In the genomic region with DNA sequence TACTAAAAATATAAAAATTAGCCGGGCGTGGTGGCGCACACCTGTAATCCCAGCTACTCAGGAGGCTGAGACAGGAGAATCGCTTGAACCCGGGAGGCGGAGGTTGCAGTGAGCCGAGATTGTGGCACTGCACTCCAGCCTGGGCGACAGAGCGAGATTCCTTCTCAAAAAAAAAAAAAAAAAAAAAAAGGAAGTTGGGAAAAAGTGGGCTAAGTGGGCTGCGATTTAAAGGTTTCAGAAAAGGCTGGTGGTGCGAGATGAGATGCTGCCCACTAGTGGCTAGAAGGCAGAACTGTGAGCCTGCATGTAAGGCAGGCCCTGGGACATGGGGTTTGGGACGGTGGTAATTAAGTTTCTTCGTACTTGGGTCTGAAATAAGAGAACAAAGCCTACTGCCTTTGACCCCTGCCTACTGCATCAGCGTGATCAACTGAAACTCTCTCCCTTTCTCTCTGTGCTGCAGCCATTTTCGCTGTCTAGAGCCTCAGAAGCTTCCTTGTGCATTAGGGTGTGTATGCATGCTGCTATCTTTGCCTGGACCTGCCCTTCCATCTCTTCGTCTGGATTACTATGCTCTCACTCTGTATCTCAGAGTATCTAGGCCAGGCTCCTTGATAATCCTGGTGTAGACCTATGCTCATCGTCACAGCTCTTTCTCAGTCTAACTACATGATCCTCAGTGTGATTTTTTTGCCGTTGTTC, we compare ENCODE assay signal across 8 cellular contexts. TPM values are rescaled to one million over a fixed set of nuclear protein-coding genes. Genes with fewer than 3 reads are reported as not detected.
DNase-seq lines count a peak whose midpoint lies in the region; ATAC-seq, FAIRE-seq and TF ChIP-seq lines count a peak whose summit lies in the region.

No MANE protein-coding gene starts in this region.

- TF ChIP-seq CTCF in suprapubic skin (IDR thresholded peaks at IDR 0.05): peak; percentile 84 to 93

- no peak overlapping the region for H2BK120ac ChIP-seq in mesendoderm (ENCODE audit: low read depth, low read length)

- H3K27me3 ChIP-seq in BLaER1 treated with 17β-estradiol and CSF1 and Interleukin-3, amounts not matched to agents 10 nM and 100 nM: peaks cover 23 to 31% (median 26%) of the 10 kb centered on the region in 11 experiments
- no peaks in the 10 kb centered on the region for H3K27me3 ChIP-seq in effector memory CD4-positive, alpha-beta T cell (replicated peaks; ENCODE audit: control insufficient read depth, insufficient read depth, low read length, poor library complexity, severe bottlenecking)
- H3K27me3 ChIP-seq in mesendoderm (ENCODE audit: insufficient read depth, low read length, poor library complexity): no peaks in the 10 kb centered on the region
- H3K27me3 ChIP-seq in suprapubic skin: no peaks in the 10 kb centered on the region

- no peaks in the 10 kb centered on the region; a peak in 1 of 22 replicates for H4K20me1 ChIP-seq in BLaER1 treated with 17β-estradiol and CSF1 and Interleukin-3, amounts not matched to agents 10 nM and 100 nM

- POLR2A ChIA-PET in activated CD4-positive, alpha-beta memory T cell treated with anti-CD3 and anti-CD28 coated beads, Interleukin-2, amount 10 ng/mL, durations not matched to agents 7 days and 5 days (lab: Charles Lee): interaction anchor here (1.4 to 5.8 kb wide), 4 partner anchors 13 to 65 kb away, joined by 4 to 48 read pairs (median 4); no protein-coding TSS in a partner anchor

- H3K23ac ChIP-seq in mesendoderm (ENCODE audit: low read length): no peak overlapping the region

- no peaks in the 10 kb centered on the region for H3K79me2 ChIP-seq in mesendoderm (ENCODE audit: control insufficient read depth, insufficient read depth, low read length)

- no peak overlapping the region for H3K27ac Mint-ChIP-seq in activated CD4-positive, alpha-beta memory T cell treated with anti-CD3 and anti-CD28 coated beads, Interleukin-2, amount 10 ng/mL, durations not matched to agents 7 days and 5 days

- DNase-seq in H54 (ENCODE audit: insufficient read length, low spot score) (peak; percentile 56), NCI-H748 treated with DMSO at 0.1 percent for 48 hours (lab: John Stamatoyannopoulos, UW) (peak; percentile 25), mesendoderm (peak; percentile 76), suprapubic skin (ENCODE audit: low spot score in 2 of 2) (no peak)
- DNase-seq in activated CD4-positive, alpha-beta memory T cell treated with anti-CD3 and anti-CD28 coated beads, Interleukin-2, amount 10 ng/mL, durations not matched to agents 7 days and 5 days: peak; percentile 68
- DNase-seq in effector memory CD4-positive, alpha-beta T cell: peak; percentile 33 to 47 (median 37)

- H3K79me1 ChIP-seq in mesendoderm (ENCODE audit: low read length): no peaks in the 10 kb centered on the region

- ATAC-seq in GM21515 (IDR thresholded peaks at IDR 0.05; ENCODE audit: unreplicated experiment): no peak

- H3K4me2 ChIP-seq in BLaER1 treated with 17β-estradiol and CSF1 and Interleukin-3, amounts not matched to agents 10 nM and 100 nM: peak overlapping the region in 9 of 11 experiments; percentile 16 to 62 (median 48); a peak in 17 of 22 replicates
- H3K4me2 ChIP-seq in mesendoderm (ENCODE audit: low read length): no peak overlapping the region

- H4K5ac ChIP-seq in mesendoderm (ENCODE audit: low read length): no peak overlapping the region

- H3K4me1 ChIP-seq in BLaER1 treated with 17β-estradiol and CSF1 and Interleukin-3, amounts not matched to agents 10 nM and 100 nM: peaks cover 36 to 57% (median 50%) of the 10 kb centered on the region in 10 experiments
- H3K4me1 ChIP-seq in effector memory CD4-positive, alpha-beta T cell (ENCODE audit: control insufficient read depth, insufficient read depth, low read length, poor library complexity, severe bottlenecking): peaks cover 16% of the 10 kb centered on the region
- H3K4me1 ChIP-seq in mesendoderm (ENCODE audit: control insufficient read depth, low read depth, low read length): peaks cover 5% of the 10 kb centered on the region
- H3K4me1 ChIP-seq in suprapubic skin: peaks cover 45% of the 10 kb centered on the region

- H3K4me3 ChIP-seq in BLaER1 treated with 17β-estradiol and CSF1 and Interleukin-3, amounts not matched to agents 10 nM and 100 nM: no peak overlapping the region
- no peak overlapping the region for H3K4me3 ChIP-seq in effector memory CD4-positive, alpha-beta T cell (ENCODE audit: insufficient read depth, low read depth, low read length, poor library complexity, severe bottlenecking)
- H3K4me3 ChIP-seq in mesendoderm (ENCODE audit: low read length): no peak overlapping the region
- H3K4me3 ChIP-seq in suprapubic skin: no peak overlapping the region

- CTCF ChIA-PET in activated CD4-positive, alpha-beta memory T cell treated with anti-CD3 and anti-CD28 coated beads, Interleukin-2, amount 10 ng/mL, durations not matched to agents 7 days and 5 days (lab: Charles Lee): interaction anchor here (0.6 to 16.4 kb wide), 19 partner anchors 13 to 1172 kb away, joined by 3 to 512 read pairs (median 6); no protein-coding TSS in a partner anchor

- H3K36me3 Mint-ChIP-seq in activated CD4-positive, alpha-beta memory T cell treated with anti-CD3 and anti-CD28 coated beads, Interleukin-2, amount 10 ng/mL, durations not matched to agents 7 days and 5 days (ENCODE audit: low read depth): no peaks in the 10 kb centered on the region

- H3K9ac ChIP-seq in BLaER1 treated with 17β-estradiol and CSF1 and Interleukin-3, amounts not matched to agents 10 nM and 100 nM: peak overlapping the region in 5 of 11 experiments; percentile 1 to 20 (median 7); a peak in 4 of 22 replicates
- H3K9ac ChIP-seq in mesendoderm (ENCODE audit: low read length): no peak overlapping the region

- H3K9me3 Mint-ChIP-seq in activated CD4-positive, alpha-beta memory T cell treated with anti-CD3 and anti-CD28 coated beads, Interleukin-2, amount 10 ng/mL, durations not matched to agents 7 days and 5 days: no peaks in the 10 kb centered on the region

- no peak for TF ChIP-seq POLR2A in H54 (IDR thresholded peaks at IDR 0.05; ENCODE audit: low read depth, low read length)
- TF ChIP-seq POLR2A in suprapubic skin (IDR thresholded peaks at IDR 0.05): no peak

- FAIRE-seq in H54 (lab: Jason Lieb, UNC): no peak

- H2BK5ac ChIP-seq in mesendoderm (ENCODE audit: low read length): no peak overlapping the region

- H3K4me1 Mint-ChIP-seq in activated CD4-positive, alpha-beta memory T cell treated with anti-CD3 and anti-CD28 coated beads, Interleukin-2, amount 10 ng/mL, durations not matched to agents 7 days and 5 days: peaks cover 25% of the 10 kb centered on the region

- H2AK5ac ChIP-seq in mesendoderm (ENCODE audit: low read length): no peak overlapping the region

- H3K27ac ChIP-seq in BLaER1 treated with 17β-estradiol and CSF1 and Interleukin-3, amounts not matched to agents 10 nM and 100 nM: peak overlapping the region in 2 of 11 experiments; percentile 8 to 43; a peak in 2 of 22 replicates
- no peak overlapping the region for H3K27ac ChIP-seq in effector memory CD4-positive, alpha-beta T cell (ENCODE audit: insufficient read depth, low read length, poor library complexity, severe bottlenecking)
- no peak overlapping the region for H3K27ac ChIP-seq in mesendoderm (ENCODE audit: low read depth, low read length)
- H3K27ac ChIP-seq in suprapubic skin: no peak overlapping the region

- no peak overlapping the region for H2BK15ac ChIP-seq in mesendoderm (replicated peaks; ENCODE audit: low read depth)

- WGBS in mesendoderm (ENCODE audit: extremely low coverage, insufficient coverage, low lambda C conversion rate): no CpG with 5 or more reads among the region's 18 CpGs
- 48% methylated on average over 18 of the region's 18 CpGs for WGBS in suprapubic skin

- no peak for TF ChIP-seq EP300 in suprapubic skin (IDR thresholded peaks at IDR 0.05)

- no peak overlapping the region for H3K4ac ChIP-seq in mesendoderm (ENCODE audit: low read depth, low read length)

- no peaks in the 10 kb centered on the region for H3K36me3 ChIP-seq in BLaER1 treated with 17β-estradiol and CSF1 and Interleukin-3, amounts not matched to agents 10 nM and 100 nM
- no peaks in the 10 kb centered on the region for H3K36me3 ChIP-seq in effector memory CD4-positive, alpha-beta T cell (ENCODE audit: control insufficient read depth, insufficient read depth, low read length)
- H3K36me3 ChIP-seq in mesendoderm (ENCODE audit: control insufficient read depth, insufficient read depth, low read length): no peaks in the 10 kb centered on the region
- H3K36me3 ChIP-seq in suprapubic skin: no peaks in the 10 kb centered on the region

- H3K27me3 Mint-ChIP-seq in activated CD4-positive, alpha-beta memory T cell treated with anti-CD3 and anti-CD28 coated beads, Interleukin-2, amount 10 ng/mL, durations not matched to agents 7 days and 5 days: peaks cover 34% of the 10 kb centered on the region

- no peak overlapping the region for H3K56ac ChIP-seq in mesendoderm (ENCODE audit: low read length)

- no peaks in the 10 kb centered on the region for H3K9me3 ChIP-seq in BLaER1 treated with 17β-estradiol and CSF1 and Interleukin-3, amounts not matched to agents 10 nM and 100 nM (replicated peaks in 1 of 11)
- H3K9me3 ChIP-seq in effector memory CD4-positive, alpha-beta T cell (ENCODE audit: control insufficient read depth, low read length): no peaks in the 10 kb centered on the region
- no peaks in the 10 kb centered on the region for H3K9me3 ChIP-seq in suprapubic skin

- no peak overlapping the region for H4K8ac ChIP-seq in mesendoderm (ENCODE audit: low read depth, low read length)

- H3K18ac ChIP-seq in mesendoderm (ENCODE audit: low read length): no peak overlapping the region

- H3K4me3 Mint-ChIP-seq in activated CD4-positive, alpha-beta memory T cell treated with anti-CD3 and anti-CD28 coated beads, Interleukin-2, amount 10 ng/mL, durations not matched to agents 7 days and 5 days: no peak overlapping the region

RNA-seq across cellular contexts. Expression of gene FMOD, which starts 12.4 kb away (rescaled TPM):
- under 1 TPM; 0.23 to 0.45 TPM for total RNA-seq in activated CD4-positive, alpha-beta memory T cell treated with anti-CD3 and anti-CD28 coated beads, Interleukin-2, amount 10 ng/mL, durations not matched to agents 7 days and 5 days
- 0.45 TPM for polyA plus RNA-seq in mesendoderm (2013, experiment 1 of 2)
- polyA plus RNA-seq in mesendoderm (2013, experiment 2 of 2): 0.34 TPM
- total RNA-seq in suprapubic skin: 10 to 100 TPM; 13.3 to 36.6 (median 22.9) TPM

RNA-seq across cellular contexts. Expression of gene BTG2, which starts 33.2 kb away (rescaled TPM):
- total RNA-seq in activated CD4-positive, alpha-beta memory T cell treated with anti-CD3 and anti-CD28 coated beads, Interleukin-2, amount 10 ng/mL, durations not matched to agents 7 days and 5 days: 100 to 1,000 TPM; 116 TPM
- polyA plus RNA-seq in mesendoderm (2013, experiment 1 of 2): 4.1 TPM
- polyA plus RNA-seq in mesendoderm (2013, experiment 2 of 2): 3.9 TPM
- 100 to 1,000 TPM; 160 to 319 (median 193) TPM for total RNA-seq in suprapubic skin

Comparison
In these comparisons a context has a peak if more than half of its experiments do, and no peak if none do; other contexts are left out.
1. DNase-seq: peak in H54 (single experiment), NCI-H748 treated with DMSO at 0.1 percent for 48 hours (single experiment), activated CD4-positive, alpha-beta memory T cell treated with anti-CD3 and anti-CD28 coated beads, Interleukin-2, amount 10 ng/mL, durations not matched to agents 7 days and 5 days (single experiment), effector memory CD4-positive, alpha-beta T cell (3 of 3) and mesendoderm (single experiment); none in suprapubic skin (0 of 2).
2. RNA of gene FMOD, which starts 12.4 kb away (total RNA-seq): 13.3 to 36.6 TPM in suprapubic skin; 0.23 to 0.45 TPM in activated CD4-positive, alpha-beta memory T cell treated with anti-CD3 and anti-CD28 coated beads, Interleukin-2, amount 10 ng/mL, durations not matched to agents 7 days and 5 days; every median in the first group is over 4 times any median in the second.